ENCODE assay signal across 7 cellular contexts in genomic region chr19:10927691-10928562, GRCh38. TPM values are rescaled to one million over a fixed set of nuclear protein-coding genes. Genes with fewer than 3 reads are reported as not detected.
DNase-seq lines count a peak whose midpoint lies in the region; ATAC-seq, FAIRE-seq and TF ChIP-seq lines count a peak whose summit lies in the region.

No MANE protein-coding gene starts in this region.

- H3K36me3 ChIP-seq in Loucy (ENCODE audit: insufficient read depth, low read length) (peaks cover 6% of the 10 kb centered on the region; the same call in 1 of the 2 replicates), right lobe of liver (peaks cover 0 to 13% (median 4%) of the 10 kb centered on the region in 4 donors), tibial nerve (peaks cover 0 to 53% (median 5%) of the 10 kb centered on the region in 3 donors)

- peak overlapping the region; percentile 53 to 78 (median 75) for H3K27ac ChIP-seq in right lobe of liver
- peak overlapping the region; percentile 81 to 94 (median 92) for H3K27ac ChIP-seq in tibial nerve

- H3K4me1 Mint-ChIP-seq in brain: peaks cover 25% of the 10 kb centered on the region

- H3K9me3 Mint-ChIP-seq in brain: no peaks in the 10 kb centered on the region

- ATAC-seq in GM19452 (IDR thresholded peaks at IDR 0.05; ENCODE audit: unreplicated experiment) (peak; percentile 13), right lobe of liver (no peak)

- H3F3A ChIP-seq in Loucy (ENCODE audit: low read depth): no peaks in the 10 kb centered on the region

- peaks cover 25% of the 10 kb centered on the region for H3K36me3 Mint-ChIP-seq in brain

- H3K4me3 ChIP-seq in Loucy (ENCODE audit: low read length, poor library complexity, severe bottlenecking): peak overlapping the region; percentile 84
- peak overlapping the region; percentile 96 to 100 (median 98) for H3K4me3 ChIP-seq in right lobe of liver
- peak overlapping the region; percentile 81 to 98 (median 93) for H3K4me3 ChIP-seq in tibial nerve

- H3K4me1 ChIP-seq in Loucy (ENCODE audit: insufficient read depth, low read length, poor library complexity, severe bottlenecking): peaks cover 17% of the 10 kb centered on the region
- H3K4me1 ChIP-seq in right lobe of liver: peaks cover 0 to 18% (median 5%) of the 10 kb centered on the region in 4 donors
- peaks cover 0 to 38% (median 17%) of the 10 kb centered on the region in 4 donors for H3K4me1 ChIP-seq in tibial nerve

- H3K9ac ChIP-seq in Loucy (ENCODE audit: low read depth, low read length, poor library complexity, severe bottlenecking): peak overlapping the region; percentile 79

- FAIRE-seq in urothelium cell line (lab: Jason Lieb, UNC): no peak

- H3K9me3 ChIP-seq in Loucy (ENCODE audit: insufficient read depth, low read depth, low read length) (no peaks in the 10 kb centered on the region), right lobe of liver (no peaks in the 10 kb centered on the region), tibial nerve (no peaks in the 10 kb centered on the region)

- H3K9me2 ChIP-seq in Loucy (replicated peaks; ENCODE audit: low read depth, low read length): no peaks in the 10 kb centered on the region

- TF ChIP-seq CTCF in Loucy (conservative IDR thresholded peaks at IDR 0.05; ENCODE audit: low read length) (no peak), brain (conservative IDR thresholded peaks at IDR 0.05) (no peak), right lobe of liver (IDR thresholded peaks at IDR 0.05) (no peak), tibial nerve (IDR thresholded peaks at IDR 0.05) (no peak)

- DNase-seq in right lobe of liver: no peak
- DNase-seq in tibial nerve (ENCODE audit: low spot score in 2 of 2): no peak
- DNase-seq in urothelium cell line (ENCODE audit: low spot score): no peak
- no peak for DNase-seq in activated gamma-delta T cell (lab: John Stamatoyannopoulos, UW)

- TF ChIP-seq POLR2A in right lobe of liver (IDR thresholded peaks at IDR 0.05) (no peak), tibial nerve (IDR thresholded peaks at IDR 0.05) (no peak)

- peaks cover 13% of the 10 kb centered on the region for H4K20me1 ChIP-seq in Loucy (ENCODE audit: insufficient read depth, low read length, poor library complexity, severe bottlenecking)

- no peak for TF ChIP-seq EP300 in tibial nerve (IDR thresholded peaks at IDR 0.05)

- 0% methylated on average over 5 of the region's 48 CpGs for WGBS in right lobe of liver (ENCODE audit: insufficient coverage, low coverage, low lambda C conversion rate, missing lambda C conversion rate)
- 12 to 13% methylated on average over 25 to 30 of the region's 48 CpGs for WGBS in tibial nerve, 2 donors

- H3K79me2 ChIP-seq in Loucy (ENCODE audit: insufficient read depth, low read length): peaks cover 48% of the 10 kb centered on the region

- peak overlapping the region; percentile 90 to 96 (median 92) for H3K4me3 Mint-ChIP-seq in brain

- intact Hi-C loops in right lobe of liver (cut with DNase I): loop anchor here in 1 of 2 donors (10.0 kb wide), 1 partner anchor 53 kb away; the partner anchor contains the start of gene CARM1

- H3K27ac Mint-ChIP-seq in brain: peak overlapping the region; percentile 87 to 98 (median 93)

- peak overlapping the region; percentile 33 for H2AFZ ChIP-seq in Loucy (ENCODE audit: low read length)

- peak overlapping the region; percentile 95 for H3K4me2 ChIP-seq in Loucy (ENCODE audit: low read depth, low read length, poor library complexity, severe bottlenecking)

- H3K27me3 ChIP-seq in Loucy (ENCODE audit: insufficient read depth, low read length, poor library complexity, severe bottlenecking) (no peaks in the 10 kb centered on the region), right lobe of liver (no peaks in the 10 kb centered on the region), tibial nerve (no peaks in the 10 kb centered on the region)

- H3K27me3 Mint-ChIP-seq in brain: peaks cover 12% of the 10 kb centered on the region

RNA-seq across cellular contexts. Expression of gene YIPF2, which starts 0.5 kb away (rescaled TPM):
- polyA plus RNA-seq in brain (ENCODE audit: insufficient read depth, low read depth, low replicate concordance): 55.1 TPM
- 10 to 100 TPM; 23.5 to 46.1 (median 31.4) TPM for total RNA-seq in right lobe of liver
- total RNA-seq in tibial nerve: 10 to 100 TPM; 50.0 to 69.3 (median 56.4) TPM

RNA-seq across cellular contexts. Expression of gene TIMM29, which starts 0.7 kb away (rescaled TPM):
- 18.0 TPM for polyA plus RNA-seq in brain (ENCODE audit: insufficient read depth, low read depth, low replicate concordance)
- total RNA-seq in right lobe of liver: 10 to 100 TPM; 10.2 to 15.7 (median 11.6) TPM
- total RNA-seq in tibial nerve: 10 to 100 TPM; 27.1 to 40.4 (median 32.8) TPM

RNA-seq across cellular contexts. Expression of gene SMARCA4, which starts 32.9 kb away (rescaled TPM):
- polyA plus RNA-seq in brain (ENCODE audit: insufficient read depth, low read depth, low replicate concordance): 131 TPM
- total RNA-seq in right lobe of liver (10 to 100 TPM; 26.3 to 45.8 (median 27.7) TPM), tibial nerve (100 to 1,000 TPM in 1 of 4 donors, 10 to 100 TPM in 3; 54.2 to 122 (median 73.9) TPM)

RNA-seq across cellular contexts. Expression of gene CARM1, which starts 56.6 kb away (rescaled TPM):
- 40.8 TPM for polyA plus RNA-seq in brain (ENCODE audit: insufficient read depth, low read depth, low replicate concordance)
- 10 to 100 TPM; 13.7 to 20.5 (median 17.5) TPM for total RNA-seq in right lobe of liver
- total RNA-seq in tibial nerve: 10 to 100 TPM; 13.5 to 22.8 (median 14.0) TPM
